1 cellular context compared by ENCODE assay signal in the genomic region with DNA sequence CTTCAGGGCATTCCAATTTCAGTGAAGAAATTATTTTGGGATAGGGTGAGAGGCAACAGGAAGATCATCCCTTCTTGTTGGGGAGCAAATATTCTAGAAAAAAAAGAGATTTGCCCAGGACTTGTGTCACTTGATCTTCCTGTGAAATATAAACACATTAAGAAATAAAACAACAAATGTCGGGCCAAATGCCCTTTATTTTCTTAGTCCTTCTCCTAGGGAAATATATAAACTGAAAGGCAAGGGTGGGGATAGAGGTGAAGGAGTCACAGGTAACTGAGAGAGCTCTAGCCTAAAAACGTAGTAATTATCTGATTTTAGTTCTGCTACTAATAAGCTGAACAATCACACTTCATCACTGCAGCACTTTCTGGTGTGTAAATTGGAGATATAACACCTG.
TF ChIP-seq lines count a peak whose summit lies in the region.

No MANE protein-coding gene starts in this region.

TF ChIP-seq in HepG2, 621 proteins besides CTCF, POLR2A, EP300 and RAD21 (continued from another document):
- TF ChIP-seq ONECUT2 (CRISPR knock-in tag; IDR thresholded peaks at IDR 0.05) (no peak), ZNF20 (CRISPR knock-in tag; IDR thresholded peaks at IDR 0.05) (no peak), HOXA7 (CRISPR knock-in tag; IDR thresholded peaks at IDR 0.05) (no peak), MED1 (CRISPR knock-in tag; IDR thresholded peaks at IDR 0.05) (no peak), ZNF121 (CRISPR knock-in tag; IDR thresholded peaks at IDR 0.05) (no peak), CEBPB (IDR thresholded peaks at IDR 0.05; ENCODE audit: borderline replicate concordance, low read depth, low read length) (no peak), SRSF9 (IDR thresholded peaks at IDR 0.05; ENCODE audit: borderline replicate concordance, insufficient read depth, low read depth, low read length, poor library complexity, severe bottlenecking) (no peak), DR1 (CRISPR knock-in tag; IDR thresholded peaks at IDR 0.05) (no peak), ZNF816 (CRISPR knock-in tag; IDR thresholded peaks at IDR 0.05; ENCODE audit: borderline replicate concordance) (no peak), ZNF841 (CRISPR knock-in tag; IDR thresholded peaks at IDR 0.05; ENCODE audit: borderline replicate concordance) (no peak), ZNF598 (CRISPR knock-in tag; IDR thresholded peaks at IDR 0.05; ENCODE audit: borderline replicate concordance) (no peak), ZNF615 (CRISPR knock-in tag; IDR thresholded peaks at IDR 0.05; ENCODE audit: borderline replicate concordance) (no peak), SP1 (IDR thresholded peaks at IDR 0.05) (no peak), SP1 (CRISPR knock-in tag; IDR thresholded peaks at IDR 0.05) (no peak)
- TF ChIP-seq, protein P1, sequence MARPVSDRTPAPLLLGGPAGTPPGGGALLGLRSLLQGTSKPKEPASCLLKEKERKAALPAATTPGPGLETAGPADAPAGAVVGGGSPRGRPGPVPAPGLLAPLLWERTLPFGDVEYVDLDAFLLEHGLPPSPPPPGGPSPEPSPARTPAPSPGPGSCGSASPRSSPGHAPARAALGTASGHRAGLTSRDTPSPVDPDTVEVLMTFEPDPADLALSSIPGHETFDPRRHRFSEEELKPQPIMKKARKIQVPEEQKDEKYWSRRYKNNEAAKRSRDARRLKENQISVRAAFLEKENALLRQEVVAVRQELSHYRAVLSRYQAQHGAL (CRISPR knock-in tag; IDR thresholded peaks at IDR 0.05; ENCODE audit: not compliant biosample characterization) = no peak
